ENCODE assay signal across 9 cellular contexts in the genomic region with DNA sequence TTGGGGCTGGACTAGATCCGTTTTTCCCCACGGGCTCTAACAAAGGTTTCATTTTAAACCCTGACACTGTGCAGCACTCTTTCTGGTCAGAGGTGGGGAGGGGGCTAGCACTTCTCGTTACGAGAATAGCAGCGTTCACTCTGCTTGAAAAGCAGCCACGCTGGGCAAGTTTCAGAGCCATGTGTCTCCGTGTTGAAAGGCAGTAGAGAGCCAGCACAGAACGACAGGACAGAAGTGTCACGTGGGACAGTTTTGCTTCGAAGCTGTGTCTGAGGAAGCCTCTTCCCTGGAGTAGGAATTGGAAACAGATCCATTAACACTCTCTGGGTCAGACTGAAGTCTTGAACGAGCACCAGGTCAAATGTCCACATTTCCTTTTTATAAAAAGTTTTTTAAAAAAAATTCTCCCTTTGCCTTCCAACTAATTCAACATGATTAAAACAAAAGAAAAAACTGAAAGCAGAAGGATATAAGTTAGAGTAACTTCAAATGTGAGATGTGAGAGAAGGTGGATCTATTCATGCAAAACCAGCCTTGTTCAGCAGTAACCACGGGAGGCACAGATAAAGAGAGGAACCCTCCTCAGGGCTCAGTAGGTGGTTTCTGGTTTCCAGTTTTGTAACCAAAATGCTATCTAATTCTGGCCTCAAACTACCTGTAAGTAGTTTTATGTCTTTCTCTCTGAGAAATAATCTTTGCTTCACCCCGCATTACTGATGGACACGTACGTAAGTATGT.
DNase-seq lines count a peak whose midpoint lies in the region; ATAC-seq and TF ChIP-seq lines count a peak whose summit lies in the region.
"Had no signal": no experiment of that assay in that cellular context is flagged by ENCODE, and none has a peak within 500 bp of the region (broad histone marks: within the 10 kb centered on the region; RNA-seq: fewer than 3 reads in every experiment).

No MANE protein-coding gene starts in this region.

- H3F3A ChIP-seq in OCI-LY1 (ENCODE audit: insufficient read depth, low read length): peaks cover 10% of the 10 kb centered on the region

- H3K27ac ChIP-seq in OCI-LY1 (ENCODE audit: low read depth, low read length, poor library complexity, severe bottlenecking): peak overlapping the region; percentile 94
- H3K27ac ChIP-seq in left lung: peak overlapping the region; percentile 45 to 81
- H3K27ac ChIP-seq in vagina: peak overlapping the region; percentile 90

- TF ChIP-seq POLR2A in vagina (IDR thresholded peaks at IDR 0.05): no peak

- no peak overlapping the region for H3K4me3 Mint-ChIP-seq in activated naive CD8-positive, alpha-beta T cell treated with anti-CD3 and anti-CD28 coated beads for 36 hours
- no peak overlapping the region for H3K4me3 Mint-ChIP-seq in activated naive CD8-positive, alpha-beta T cell treated with anti-CD3 and anti-CD28 coated beads, Interleukin-2, amount 50 U/mL, for 24 hours
- H3K4me3 Mint-ChIP-seq in CD14-positive monocyte: no peak overlapping the region
- H3K4me3 Mint-ChIP-seq: CD8-positive, alpha-beta T cell had no signal

- H3K27me3 Mint-ChIP-seq in activated naive CD8-positive, alpha-beta T cell treated with anti-CD3 and anti-CD28 coated beads for 36 hours: no peaks in the 10 kb centered on the region
- H3K27me3 Mint-ChIP-seq in activated naive CD8-positive, alpha-beta T cell treated with anti-CD3 and anti-CD28 coated beads, Interleukin-2, amount 50 U/mL, for 24 hours: no peaks in the 10 kb centered on the region
- peaks cover 0 to 4% (median 0%) of the 10 kb centered on the region in 3 donors for H3K27me3 Mint-ChIP-seq in CD14-positive monocyte (ENCODE audit: low read depth in 3 of 3)

- H3K4me2 ChIP-seq in OCI-LY1 (ENCODE audit: low read length): peak overlapping the region; percentile 67

- TF ChIP-seq CTCF in OCI-LY1 (IDR thresholded peaks at IDR 0.05; ENCODE audit: low read length) (no peak), left lung (IDR thresholded peaks at IDR 0.05) (no peak), vagina (IDR thresholded peaks at IDR 0.05) (no peak), CD14-positive monocyte (IDR thresholded peaks at IDR 0.05) (no peak)

- intact Hi-C loops in left lung (cut with DNase I): loop anchor here in 1 of 2 donors (5.0 kb wide), 1 partner anchor 66 kb away; no protein-coding TSS in a partner anchor
- intact Hi-C loops in vagina (cut with DNase I): no loop called here
- intact Hi-C loops in CD14-positive monocyte (cut with micrococcal nuclease): no loop called here

- peak overlapping the region; percentile 36 for H3K27ac Mint-ChIP-seq in activated naive CD8-positive, alpha-beta T cell treated with anti-CD3 and anti-CD28 coated beads for 36 hours
- H3K27ac Mint-ChIP-seq in activated naive CD8-positive, alpha-beta T cell treated with anti-CD3 and anti-CD28 coated beads, Interleukin-2, amount 50 U/mL, for 24 hours: no peak overlapping the region
- H3K27ac Mint-ChIP-seq in CD14-positive monocyte: peak overlapping the region in 1 of 7 donors; percentile 15
- H3K27ac Mint-ChIP-seq: CD8-positive, alpha-beta T cell had no signal

- DNase-seq in activated naive CD8-positive, alpha-beta T cell treated with anti-CD3 and anti-CD28 coated beads for 36 hours: no peak
- no peak for DNase-seq in activated naive CD8-positive, alpha-beta T cell treated with anti-CD3 and anti-CD28 coated beads, Interleukin-2, amount 50 U/mL, for 24 hours
- no peak for DNase-seq in left lung
- no peak for DNase-seq in vagina (ENCODE audit: extremely low spot score in 2 of 2)
- no peak for DNase-seq in middle frontal gyrus (ENCODE audit: extremely low spot score, low spot score)
- no peak for DNase-seq in CD14-positive monocyte (ENCODE audit: low spot score)
- DNase-seq: CD8-positive, alpha-beta T cell had no signal

- peak overlapping the region; percentile 40 for H3K9ac ChIP-seq in OCI-LY1 (ENCODE audit: low read length)

- H3K9me3 Mint-ChIP-seq in activated naive CD8-positive, alpha-beta T cell treated with anti-CD3 and anti-CD28 coated beads for 36 hours: no peaks in the 10 kb centered on the region
- no peaks in the 10 kb centered on the region for H3K9me3 Mint-ChIP-seq in activated naive CD8-positive, alpha-beta T cell treated with anti-CD3 and anti-CD28 coated beads, Interleukin-2, amount 50 U/mL, for 24 hours
- H3K9me3 Mint-ChIP-seq in CD14-positive monocyte: no peaks in the 10 kb centered on the region
- H3K9me3 Mint-ChIP-seq: CD8-positive, alpha-beta T cell had no signal

- H2AFZ ChIP-seq in OCI-LY1 (ENCODE audit: low read length): no peak overlapping the region

- H3K9me3 ChIP-seq in OCI-LY1 (ENCODE audit: low read length): no peaks in the 10 kb centered on the region
- no peaks in the 10 kb centered on the region for H3K9me3 ChIP-seq in left lung
- H3K9me3 ChIP-seq in vagina: no peaks in the 10 kb centered on the region

- ATAC-seq in activated naive CD8-positive, alpha-beta T cell treated with anti-CD3 and anti-CD28 coated beads, Interleukin-2, amount 50 U/mL, for 24 hours: no peak
- ATAC-seq in left lung (no peak), HG02588 (IDR thresholded peaks at IDR 0.05; ENCODE audit: unreplicated experiment) (no peak)
- ATAC-seq: CD8-positive, alpha-beta T cell had no signal

- no peaks in the 10 kb centered on the region for H4K20me1 ChIP-seq in OCI-LY1 (ENCODE audit: insufficient read depth, low read length)

- H3K9me2 ChIP-seq in OCI-LY1 (ENCODE audit: low read depth, low read length): no peaks in the 10 kb centered on the region

- H3K79me2 ChIP-seq in OCI-LY1 (ENCODE audit: insufficient read depth, low read length): no peaks in the 10 kb centered on the region

- H3K4me1 ChIP-seq in OCI-LY1 (ENCODE audit: insufficient read depth, low read length, severe bottlenecking): peaks cover 56% of the 10 kb centered on the region
- H3K4me1 ChIP-seq in left lung: peaks cover 18 to 20% of the 10 kb centered on the region in 2 donors
- H3K4me1 ChIP-seq in vagina: peaks cover 70% of the 10 kb centered on the region

- peak overlapping the region; percentile 30 for H3K4me3 ChIP-seq in OCI-LY1 (ENCODE audit: low read depth, low read length, poor library complexity, severe bottlenecking)
- no peak overlapping the region for H3K4me3 ChIP-seq in left lung
- H3K4me3 ChIP-seq in vagina: no peak overlapping the region

- peaks cover 25% of the 10 kb centered on the region for H3K4me1 Mint-ChIP-seq in activated naive CD8-positive, alpha-beta T cell treated with anti-CD3 and anti-CD28 coated beads for 36 hours
- peaks cover 22% of the 10 kb centered on the region for H3K4me1 Mint-ChIP-seq in activated naive CD8-positive, alpha-beta T cell treated with anti-CD3 and anti-CD28 coated beads, Interleukin-2, amount 50 U/mL, for 24 hours
- no peaks in the 10 kb centered on the region for H3K4me1 Mint-ChIP-seq in CD14-positive monocyte

- H3K36me3 ChIP-seq in OCI-LY1 (ENCODE audit: insufficient read depth, low read length) (peaks cover 9% of the 10 kb centered on the region; the same call in 1 of the 2 replicates), left lung (peaks cover 0 to 35% of the 10 kb centered on the region in 2 donors), vagina (peaks cover 0 to 17% of the 10 kb centered on the region in 2 donors)

- H3K36me3 Mint-ChIP-seq in activated naive CD8-positive, alpha-beta T cell treated with anti-CD3 and anti-CD28 coated beads for 36 hours: peaks cover 26% of the 10 kb centered on the region
- H3K36me3 Mint-ChIP-seq in activated naive CD8-positive, alpha-beta T cell treated with anti-CD3 and anti-CD28 coated beads, Interleukin-2, amount 50 U/mL, for 24 hours (ENCODE audit: low read depth): peaks cover 45% of the 10 kb centered on the region
- H3K36me3 Mint-ChIP-seq in CD14-positive monocyte: peaks cover 68 to 78% of the 10 kb centered on the region in 2 donors

- H3K27me3 ChIP-seq in OCI-LY1 (ENCODE audit: insufficient read depth, low read length) (no peaks in the 10 kb centered on the region), left lung (no peaks in the 10 kb centered on the region), vagina (no peaks in the 10 kb centered on the region)
